ENCODE assay signal across 1 cellular context in genomic region chr20:23037017-23037481, GRCh38.
TF ChIP-seq lines count a peak whose summit lies in the region.

No MANE protein-coding gene starts in this region.

TF ChIP-seq in HEK293, 187 proteins besides CTCF, POLR2A, EP300 and RAD21 (continued from another document and continues in another):
- TF ChIP-seq MYNN (tag by site-specific recombination; IDR thresholded peaks at IDR 0.05; ENCODE audit: borderline replicate concordance), result no peak
- peak; percentile 77; the same call in 1 of the 2 replicates for TF ChIP-seq SCRT1 (tag by site-specific recombination; IDR thresholded peaks at IDR 0.05; ENCODE audit: borderline replicate concordance)
- TF ChIP-seq HOXD13 (CRISPR knock-in tag; IDR thresholded peaks at IDR 0.05; ENCODE audit: borderline replicate concordance), result no peak
- TF ChIP-seq ZNF157 (tag by site-specific recombination; IDR thresholded peaks at IDR 0.05), result no peak
- no peak for TF ChIP-seq ZNF707 (tag by site-specific recombination; IDR thresholded peaks at IDR 0.05)
- no peak for TF ChIP-seq BCL11B (tag by site-specific recombination; IDR thresholded peaks at IDR 0.05; ENCODE audit: low read depth)
- no peak for TF ChIP-seq ZNF140 (tag by site-specific recombination; IDR thresholded peaks at IDR 0.05)
- TF ChIP-seq BCL11A (tag by site-specific recombination; IDR thresholded peaks at IDR 0.05; ENCODE audit: low read depth), result peak; percentile 73; the same call in 1 of the 2 replicates
- TF ChIP-seq ZNF19 (tag by site-specific recombination; IDR thresholded peaks at IDR 0.05; ENCODE audit: low read depth), result no peak
- no peak for TF ChIP-seq ZNF169 (tag by site-specific recombination; IDR thresholded peaks at IDR 0.05)
- no peak for TF ChIP-seq ZNF202 (tag by site-specific recombination; IDR thresholded peaks at IDR 0.05; ENCODE audit: borderline replicate concordance)
- TF ChIP-seq ZNF324 (tag by site-specific recombination; IDR thresholded peaks at IDR 0.05), result no peak
- TF ChIP-seq BCL6B (tag by site-specific recombination; IDR thresholded peaks at IDR 0.05), result no peak
- no peak for TF ChIP-seq PBX3 (CRISPR knock-in tag; IDR thresholded peaks at IDR 0.05)
- no peak for TF ChIP-seq AEBP2 (tag by site-specific recombination; IDR thresholded peaks at IDR 0.05; ENCODE audit: borderline replicate concordance)
- no peak for TF ChIP-seq ZNF391 (tag by site-specific recombination; IDR thresholded peaks at IDR 0.05; ENCODE audit: borderline replicate concordance, low read depth)
- TF ChIP-seq HIC1 (tag by site-specific recombination; IDR thresholded peaks at IDR 0.05), result peak; percentile 59
- no peak for TF ChIP-seq HOXC10 (CRISPR knock-in tag; IDR thresholded peaks at IDR 0.05)
- no peak for TF ChIP-seq SALL2 (tag by site-specific recombination; IDR thresholded peaks at IDR 0.05; ENCODE audit: borderline replicate concordance)
- no peak for TF ChIP-seq ZNF239 (tag by site-specific recombination; IDR thresholded peaks at IDR 0.05)
- no peak for TF ChIP-seq ZNF18 (tag by site-specific recombination; IDR thresholded peaks at IDR 0.05)
- TF ChIP-seq ZNF175 (tag by site-specific recombination; IDR thresholded peaks at IDR 0.05), result no peak
- TF ChIP-seq ZNF555 (tag by site-specific recombination; conservative IDR thresholded peaks at IDR 0.05), result no peak
- peak; percentile 93 for TF ChIP-seq OSR2 (tag by site-specific recombination; IDR thresholded peaks at IDR 0.05)
- TF ChIP-seq SP2 (tag by site-specific recombination; IDR thresholded peaks at IDR 0.05), result no peak
- no peak for TF ChIP-seq ZNF155 (tag by site-specific recombination; IDR thresholded peaks at IDR 0.05)
- no peak for TF ChIP-seq ZNF138 (tag by site-specific recombination; IDR thresholded peaks at IDR 0.05; ENCODE audit: borderline replicate concordance)
- TF ChIP-seq ZNF560 (tag by site-specific recombination; IDR thresholded peaks at IDR 0.05; ENCODE audit: borderline replicate concordance), result no peak
- 0 out of 2 replicates have a peak, but pooled peaks have one; percentile 42 for TF ChIP-seq ZNF366 (tag by site-specific recombination; conservative IDR thresholded peaks at IDR 0.05)
- TF ChIP-seq ATF2 (tag by site-specific recombination; IDR thresholded peaks at IDR 0.05; ENCODE audit: low read depth), result peak; percentile 64; the same call in 1 of the 2 replicates
- no peak for TF ChIP-seq ZIC2 (tag by site-specific recombination; IDR thresholded peaks at IDR 0.05)
- no peak for TF ChIP-seq ZSCAN5A (tag by site-specific recombination; IDR thresholded peaks at IDR 0.05)
- TF ChIP-seq GLIS1 (tag by site-specific recombination; IDR thresholded peaks at IDR 0.05), result peak; percentile 45; the same call in 1 of the 2 replicates
- TF ChIP-seq ZNF184 (tag by site-specific recombination; IDR thresholded peaks at IDR 0.05), result peak; percentile 30; the same call in 1 of the 2 replicates
- TF ChIP-seq ZNF626 (tag by site-specific recombination; IDR thresholded peaks at IDR 0.05), result no peak
- no peak for TF ChIP-seq ZNF785 (tag by site-specific recombination; IDR thresholded peaks at IDR 0.05)
- peak; percentile 91 for TF ChIP-seq ZNF843 (tag by site-specific recombination; IDR thresholded peaks at IDR 0.05)
- peak; percentile 50; the same call in 1 of the 2 replicates for TF ChIP-seq PRDM4 (tag by site-specific recombination; IDR thresholded peaks at IDR 0.05)
- no peak for TF ChIP-seq ZNF513 (tag by site-specific recombination; IDR thresholded peaks at IDR 0.05)
- no peak for TF ChIP-seq ZFP41 (tag by site-specific recombination; IDR thresholded peaks at IDR 0.05; ENCODE audit: borderline replicate concordance)
- TF ChIP-seq ZSCAN4 (tag by site-specific recombination; IDR thresholded peaks at IDR 0.05), result no peak
- TF ChIP-seq GLI4 (tag by site-specific recombination; IDR thresholded peaks at IDR 0.05), result no peak
- TF ChIP-seq HOXA7 (CRISPR knock-in tag; IDR thresholded peaks at IDR 0.05; ENCODE audit: borderline replicate concordance), result no peak
- no peak for TF ChIP-seq ZNF223 (tag by site-specific recombination; IDR thresholded peaks at IDR 0.05)
- no peak for TF ChIP-seq ZBTB17 (tag by site-specific recombination; IDR thresholded peaks at IDR 0.05)
- TF ChIP-seq ZNF530 (tag by site-specific recombination; IDR thresholded peaks at IDR 0.05; ENCODE audit: low read depth), result no peak
- no peak for TF ChIP-seq ZNF777 (tag by site-specific recombination; IDR thresholded peaks at IDR 0.05; ENCODE audit: borderline replicate concordance)
- no peak for TF ChIP-seq ZNF112 (tag by site-specific recombination; IDR thresholded peaks at IDR 0.05)
- no peak for TF ChIP-seq KLF10 (tag by site-specific recombination; IDR thresholded peaks at IDR 0.05)
- no peak for TF ChIP-seq ZNF292 (tag by site-specific recombination; IDR thresholded peaks at IDR 0.05; ENCODE audit: borderline replicate concordance, low read depth)
- no peak for TF ChIP-seq ZNF423 (tag by site-specific recombination; IDR thresholded peaks at IDR 0.05)
- no peak for TF ChIP-seq OVOL3 (tag by site-specific recombination; IDR thresholded peaks at IDR 0.05)
- TF ChIP-seq ZNF600 (tag by site-specific recombination; IDR thresholded peaks at IDR 0.05), result no peak
- no peak for TF ChIP-seq ZNF426 (tag by site-specific recombination; IDR thresholded peaks at IDR 0.05)
- TF ChIP-seq ZNF302 (tag by site-specific recombination; IDR thresholded peaks at IDR 0.05; ENCODE audit: low read depth), result no peak
- no peak for TF ChIP-seq ZSCAN16 (tag by site-specific recombination; IDR thresholded peaks at IDR 0.05)
- no peak for TF ChIP-seq ZEB2 (tag by site-specific recombination; IDR thresholded peaks at IDR 0.05)
